In the genomic region with DNA sequence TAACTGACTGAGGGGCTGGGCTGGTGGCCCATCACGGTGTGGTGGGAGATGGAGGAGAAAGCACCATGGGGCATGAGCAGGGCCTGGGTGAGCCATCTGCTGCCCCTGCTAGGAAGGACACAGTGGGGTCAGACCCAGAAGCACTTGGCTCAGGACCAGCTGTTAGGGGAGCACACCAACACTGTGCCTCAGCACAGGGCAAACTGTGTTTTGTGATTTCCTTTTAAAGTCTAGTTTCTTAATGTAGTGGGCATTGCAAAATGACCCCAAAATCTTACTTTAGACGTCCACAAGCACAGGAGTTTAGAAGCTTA, we compare ENCODE assay signal across 17 cellular contexts. TPM values are rescaled to one million over a fixed set of nuclear protein-coding genes. Genes with fewer than 3 reads are reported as not detected.
DNase-seq lines count a peak whose midpoint lies in the region; ATAC-seq and TF ChIP-seq lines count a peak whose summit lies in the region.
"Had no signal": no experiment of that assay in that cellular context is flagged by ENCODE, and none has a peak within 500 bp of the region (broad histone marks: within the 10 kb centered on the region; RNA-seq: fewer than 3 reads in every experiment).

No MANE protein-coding gene starts in this region.

- H3K4me3 Mint-ChIP-seq in effector memory CD8-positive, alpha-beta T cell, result peak overlapping the region; percentile 60 to 81
- H3K4me3 Mint-ChIP-seq: type B pancreatic cell had no signal

- no peaks in the 10 kb centered on the region for H3F3A ChIP-seq in SK-N-SH (replicated peaks; ENCODE audit: insufficient read depth)

- CTCF ChIA-PET in SK-N-SH (lab: Yijun Ruan, JAX), result interaction anchor here (0.6 to 2.2 kb wide), 3 partner anchors 17 to 169 kb away, joined by 3 to 15 read pairs (median 4); no protein-coding TSS in a partner anchor

- H2AFZ ChIP-seq in SK-N-SH (ENCODE audit: low read depth), result no peak overlapping the region
- H2AFZ ChIP-seq: parathyroid adenoma had no signal

- H3K4me1 Mint-ChIP-seq in effector memory CD8-positive, alpha-beta T cell (ENCODE audit: low read depth in 2 of 2), result peaks cover 11 to 25% of the 10 kb centered on the region in 2 donors

- H3K4me3 ChIP-seq in SK-N-SH (ENCODE audit: low read depth in 2 of 2, low read length in 1 of 2) (no peak overlapping the region), heart right ventricle (no peak overlapping the region), right atrium auricular region (no peak overlapping the region)
- H3K4me3 ChIP-seq: colonic mucosa had no signal

- no peaks in the 10 kb centered on the region; the same call in 1 of the 2 replicates for H3K79me2 ChIP-seq in SK-N-SH (ENCODE audit: insufficient read depth)
- H3K79me2 ChIP-seq: parathyroid adenoma had no signal

- H3K9me2 ChIP-seq in SK-N-SH, result no peaks in the 10 kb centered on the region

- intact Hi-C loops in heart right ventricle (cut with DNase I), result no loop called here

- H3K4me2 ChIP-seq in SK-N-SH, result no peak overlapping the region

- no peak for TF ChIP-seq EP300 in SK-N-SH (IDR thresholded peaks at IDR 0.05; ENCODE audit: borderline replicate concordance in 1 of 2, low read depth in 1 of 2, low read length in 1 of 2)

- POLR2A ChIA-PET in SK-N-SH (lab: Yijun Ruan, JAX), result no interaction called here

- H3K27ac ChIP-seq in SK-N-SH (ENCODE audit: low read depth in 2 of 2, low read length in 1 of 2), result peak overlapping the region in 1 of 2 experiments; percentile 74; a peak in 1 of 4 replicates
- H3K27ac ChIP-seq in heart right ventricle, result no peak overlapping the region
- H3K27ac ChIP-seq in right atrium auricular region, result no peak overlapping the region
- H3K27ac ChIP-seq: colonic mucosa, parathyroid adenoma had no signal

- ATAC-seq in SK-N-SH treated with all-trans-retinoic acid at 6 μM for 48 hours (no peak; the same call in 2 of the 3 replicates), heart right ventricle (peak in 5 of 8 donors; percentile 19 to 49 (median 37)), HG03175 (IDR thresholded peaks at IDR 0.05; ENCODE audit: unreplicated experiment) (no peak), HG03521 (IDR thresholded peaks at IDR 0.05; ENCODE audit: unreplicated experiment) (no peak), GM18520 (IDR thresholded peaks at IDR 0.05; ENCODE audit: unreplicated experiment) (no peak)
- ATAC-seq in effector memory CD8-positive, alpha-beta T cell (replicated peaks), result peak; percentile 30

- WGBS in SK-N-SH (ENCODE audit: low lambda C conversion rate), result 96% methylated on average over 2 of the region's 2 CpGs
- 84 to 87% methylated on average over 2 of the region's 2 CpGs for WGBS in heart right ventricle, 2 donors

- H3K9me3 ChIP-seq in SK-N-SH, result no peaks in the 10 kb centered on the region
- no peaks in the 10 kb centered on the region for H3K9me3 ChIP-seq in heart right ventricle
- no peaks in the 10 kb centered on the region for H3K9me3 ChIP-seq in right atrium auricular region
- H3K9me3 ChIP-seq: colonic mucosa had no signal

- H3K9me3 Mint-ChIP-seq in effector memory CD8-positive, alpha-beta T cell, result no peaks in the 10 kb centered on the region
- H3K9me3 Mint-ChIP-seq: type B pancreatic cell had no signal

- peaks cover 14% of the 10 kb centered on the region for H3K36me3 Mint-ChIP-seq in effector memory CD8-positive, alpha-beta T cell (ENCODE audit: insufficient read depth)

- DNase-seq in SK-N-SH (peak; percentile 57), heart right ventricle (no peak), right atrium auricular region (ENCODE audit: low spot score) (no peak)
- DNase-seq in effector memory CD8-positive, alpha-beta T cell, result no peak
- DNase-seq: activated naive CD4-positive, alpha-beta T cell treated with anti-CD3 and anti-CD28 coated beads, Interleukin-2, amount 50 U/mL, for 16 hours; colonic mucosa; GDM1; GOT3; Kasumi-1; NCI-H1048; stimulated activated naive CD4-positive, alpha-beta T cell treated with Interleukin-2 at 50 U/mL for 16 hours had no signal

- TF ChIP-seq RAD21 in SK-N-SH (IDR thresholded peaks at IDR 0.05; ENCODE audit: low read length), result no peak

- H3K36me3 ChIP-seq in SK-N-SH (replicated peaks in 1 of 2; ENCODE audit: control insufficient read depth in 1 of 2, insufficient read depth in 2 of 2, low read length in 1 of 2), result peaks cover 36 to 37% of the 10 kb centered on the region in 2 experiments
- H3K36me3 ChIP-seq in heart right ventricle, result peaks cover 0 to 76% (median 0%) of the 10 kb centered on the region in 9 donors
- peaks cover 6% of the 10 kb centered on the region for H3K36me3 ChIP-seq in right atrium auricular region
- H3K36me3 ChIP-seq: colonic mucosa had no signal

- H3K27me3 Mint-ChIP-seq in effector memory CD8-positive, alpha-beta T cell, result no peaks in the 10 kb centered on the region
- H3K27me3 Mint-ChIP-seq: type B pancreatic cell had no signal

- H4K20me1 ChIP-seq in SK-N-SH (ENCODE audit: insufficient read depth), result no peaks in the 10 kb centered on the region

- H3K9ac ChIP-seq in SK-N-SH, result no peak overlapping the region
- H3K9ac ChIP-seq: parathyroid adenoma had no signal

- TF ChIP-seq CTCF in SK-N-SH (IDR thresholded peaks at IDR 0.05) (no peak), heart right ventricle (IDR thresholded peaks at IDR 0.05) (no peak), right atrium auricular region (IDR thresholded peaks at IDR 0.05) (no peak)

- H3K4me1 ChIP-seq in SK-N-SH (ENCODE audit: control insufficient read depth in 1 of 2, insufficient read depth in 2 of 2, low read depth in 1 of 2, low read length in 1 of 2), result peaks cover 0 to 24% of the 10 kb centered on the region in 2 experiments; a peak in 1 of 4 replicates
- H3K4me1 ChIP-seq in heart right ventricle, result no peaks in the 10 kb centered on the region
- no peaks in the 10 kb centered on the region for H3K4me1 ChIP-seq in right atrium auricular region
- H3K4me1 ChIP-seq: colonic mucosa, parathyroid adenoma had no signal

- H3K27ac Mint-ChIP-seq in effector memory CD8-positive, alpha-beta T cell, result peak overlapping the region; percentile 47 to 72
- H3K27ac Mint-ChIP-seq: type B pancreatic cell had no signal

- H3K27me3 ChIP-seq in SK-N-SH (ENCODE audit: insufficient read depth) (no peaks in the 10 kb centered on the region), heart right ventricle (no peaks in the 10 kb centered on the region), right atrium auricular region (no peaks in the 10 kb centered on the region)
- H3K27me3 ChIP-seq: colonic mucosa had no signal

TF ChIP-seq in SK-N-SH, 30 proteins besides CTCF, POLR2A, EP300 and RAD21 (continues in another document):
- TF ChIP-seq TEAD4 (IDR thresholded peaks at IDR 0.05; ENCODE audit: borderline replicate concordance, insufficient read depth), result no peak
- TF ChIP-seq YY1 (IDR thresholded peaks at IDR 0.05; ENCODE audit: low read depth), result no peak
- TF ChIP-seq, protein P1, sequence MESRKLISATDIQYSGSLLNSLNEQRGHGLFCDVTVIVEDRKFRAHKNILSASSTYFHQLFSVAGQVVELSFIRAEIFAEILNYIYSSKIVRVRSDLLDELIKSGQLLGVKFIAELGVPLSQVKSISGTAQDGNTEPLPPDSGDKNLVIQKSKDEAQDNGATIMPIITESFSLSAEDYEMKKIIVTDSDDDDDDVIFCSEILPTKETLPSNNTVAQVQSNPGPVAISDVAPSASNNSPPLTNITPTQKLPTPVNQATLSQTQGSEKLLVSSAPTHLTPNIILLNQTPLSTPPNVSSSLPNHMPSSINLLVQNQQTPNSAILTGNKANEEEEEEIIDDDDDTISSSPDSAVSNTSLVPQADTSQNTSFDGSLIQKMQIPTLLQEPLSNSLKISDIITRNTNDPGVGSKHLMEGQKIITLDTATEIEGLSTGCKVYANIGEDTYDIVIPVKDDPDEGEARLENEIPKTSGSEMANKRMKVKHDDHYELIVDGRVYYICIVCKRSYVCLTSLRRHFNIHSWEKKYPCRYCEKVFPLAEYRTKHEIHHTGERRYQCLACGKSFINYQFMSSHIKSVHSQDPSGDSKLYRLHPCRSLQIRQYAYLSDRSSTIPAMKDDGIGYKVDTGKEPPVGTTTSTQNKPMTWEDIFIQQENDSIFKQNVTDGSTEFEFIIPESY (IDR thresholded peaks at IDR 0.05; ENCODE audit: borderline replicate concordance, low read depth), result no peak
- TF ChIP-seq SIN3A (IDR thresholded peaks at IDR 0.05; ENCODE audit: borderline replicate concordance, low read depth, low read length), result no peak

TF ChIP-seq in SK-N-SH treated with all-trans-retinoic acid at 6 μM for 48 hours, 23 proteins besides CTCF, POLR2A, EP300 and RAD21 (continues in another document):
- TF ChIP-seq CSDC2 (CRISPR knock-in tag; IDR thresholded peaks at IDR 0.05) (no peak), ZFP3 (CRISPR knock-in tag; IDR thresholded peaks at IDR 0.05) (no peak), RARB (CRISPR knock-in tag; IDR thresholded peaks at IDR 0.05) (no peak), ISL1 (CRISPR knock-in tag; IDR thresholded peaks at IDR 0.05) (no peak), OSR1 (CRISPR knock-in tag; IDR thresholded peaks at IDR 0.05) (no peak), ESRRG (CRISPR knock-in tag; IDR thresholded peaks at IDR 0.05) (no peak), BACH2 (CRISPR knock-in tag; IDR thresholded peaks at IDR 0.05; ENCODE audit: borderline replicate concordance) (no peak), GLIS3 (CRISPR knock-in tag; IDR thresholded peaks at IDR 0.05) (no peak), TCF4 (CRISPR knock-in tag; IDR thresholded peaks at IDR 0.05; ENCODE audit: borderline replicate concordance) (no peak)

RNA-seq across cellular contexts. Expression of a gene that starts 41.2 kb away (rescaled TPM):
- polyA plus RNA-seq in SK-N-SH (2012; rRNA removed) (25.0 and 27.6 TPM in 2 replicates), heart right ventricle (1 to 10 TPM; 1.3 to 1.8 TPM)
- 26.2 and 27.7 TPM in 2 replicates for polyA plus RNA-seq in SK-N-SH (2012; cell fraction: cytosol; rRNA removed)
- polyA plus RNA-seq in SK-N-SH (2012; cell fraction: nucleus; rRNA removed), result 19.1 and 22.6 TPM in 2 replicates
- total RNA-seq in heart right ventricle (1 to 10 TPM; 3.5 to 8.0 (median 4.6) TPM), right atrium auricular region (1 to 10 TPM; 2.8 to 3.1 TPM)

Comparison
In these comparisons a context has a peak if more than half of its experiments do, and no peak if none do; other contexts are left out.
1. ATAC-seq: peak in heart right ventricle (5 of 8) and effector memory CD8-positive, alpha-beta T cell (single experiment); none in SK-N-SH treated with all-trans-retinoic acid at 6 μM for 48 hours (single experiment), HG03175 (single experiment), HG03521 (single experiment) and GM18520 (single experiment).